ENCODE assay signal across 6 cellular contexts in the genomic region with DNA sequence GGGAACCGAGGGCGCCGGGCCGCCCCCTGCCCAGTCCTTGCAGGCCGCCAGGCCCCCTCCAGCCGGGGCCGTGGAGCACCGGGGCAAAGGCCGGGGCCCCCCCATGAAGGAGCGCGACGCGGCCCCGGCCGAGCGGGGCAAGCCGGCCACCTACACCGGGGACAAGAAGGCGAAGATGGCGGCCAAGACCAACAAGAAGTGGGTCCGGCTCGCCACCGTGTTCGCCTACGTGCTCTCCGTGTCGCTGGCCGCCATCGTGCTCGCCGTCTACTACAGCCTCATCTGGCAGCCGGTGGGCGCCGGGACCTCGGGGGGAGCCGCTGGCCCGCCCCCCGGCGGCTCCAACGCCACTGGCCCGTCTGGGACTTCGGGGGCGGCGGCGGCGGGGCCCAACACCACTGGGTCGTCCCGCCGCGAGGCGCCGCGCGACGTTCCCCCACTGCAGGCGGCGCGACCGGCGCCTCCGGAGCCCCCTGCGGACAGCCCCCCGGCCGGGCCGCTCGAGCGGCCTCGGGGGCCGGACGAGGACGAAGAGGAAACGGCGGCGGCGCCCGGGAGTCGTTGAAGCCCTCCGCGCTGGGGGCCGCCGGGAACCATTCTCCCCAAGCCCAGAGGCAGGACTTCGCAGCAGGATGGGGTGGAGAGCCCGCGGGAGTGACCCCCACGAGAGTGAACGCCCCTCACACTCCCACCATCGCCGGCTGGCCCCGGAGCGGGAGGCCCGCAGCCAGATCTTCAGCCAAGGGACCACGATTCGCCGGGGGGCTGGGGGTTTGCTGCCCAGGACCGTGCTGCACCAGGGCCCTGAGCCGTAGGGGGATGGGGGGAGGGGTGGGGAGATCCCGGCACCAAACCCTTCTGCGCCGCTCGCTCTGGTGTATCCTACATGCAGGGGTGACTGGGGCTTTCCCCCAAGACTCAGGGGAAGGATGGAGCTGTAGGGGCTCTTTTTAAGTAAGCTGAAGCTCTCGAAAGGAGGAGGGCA. TPM values are rescaled to one million over a fixed set of nuclear protein-coding genes. Genes with fewer than 3 reads are reported as not detected.
A peak's percentile ranks its signal among the peaks of the same experiment; 100 is the strongest.
DNase-seq lines count a peak whose midpoint lies in the region; ATAC-seq, FAIRE-seq and TF ChIP-seq lines count a peak whose summit lies in the region.

No MANE protein-coding gene starts in this region.

- H2AFZ ChIP-seq in ACC112 (ENCODE audit: low read length, unreplicated experiment): peak overlapping the region; percentile 82

- no peaks in the 10 kb centered on the region for H3K27me3 ChIP-seq in ACC112 (ENCODE audit: insufficient read depth, low read length)

- no peak overlapping the region for H3K27ac Mint-ChIP-seq in activated CD4-positive, alpha-beta memory T cell treated with anti-CD3 and anti-CD28 coated beads for 36 hours

- no peaks in the 10 kb centered on the region for H3K27me3 Mint-ChIP-seq in activated CD4-positive, alpha-beta memory T cell treated with anti-CD3 and anti-CD28 coated beads for 36 hours

- H3K9me3 Mint-ChIP-seq in activated CD4-positive, alpha-beta memory T cell treated with anti-CD3 and anti-CD28 coated beads for 36 hours: no peaks in the 10 kb centered on the region

- peaks cover 21% of the 10 kb centered on the region for H3K79me2 ChIP-seq in ACC112 (ENCODE audit: control insufficient read depth, insufficient read depth, low read length, unreplicated experiment)

- peaks cover 40% of the 10 kb centered on the region for H3K4me1 ChIP-seq in ACC112 (ENCODE audit: control insufficient read depth, insufficient read depth, low read length, unreplicated experiment)
- peaks cover 0 to 10% of the 10 kb centered on the region in 2 donors for H3K4me1 ChIP-seq in kidney (ENCODE audit: control insufficient read depth in 1 of 2, insufficient read depth in 1 of 2, low read depth in 1 of 2, low read length in 2 of 2)

- peak overlapping the region; percentile 88 for H3K4me3 ChIP-seq in ACC112 (ENCODE audit: low read depth, low read length)
- H3K4me3 ChIP-seq in kidney (ENCODE audit: low read length in 2 of 2): peak overlapping the region; percentile 45 to 50

- no peak overlapping the region for H3K27ac ChIP-seq in ACC112 (ENCODE audit: low read depth, low read length)
- no peak overlapping the region for H3K27ac ChIP-seq in kidney (ENCODE audit: low read depth in 2 of 2, low read length in 2 of 2)

- H3K4me1 Mint-ChIP-seq in activated CD4-positive, alpha-beta memory T cell treated with anti-CD3 and anti-CD28 coated beads for 36 hours (ENCODE audit: low read depth): peaks cover 18% of the 10 kb centered on the region

- intact Hi-C loops in activated CD4-positive, alpha-beta memory T cell treated with anti-CD3 and anti-CD28 coated beads for 36 hours (cut with micrococcal nuclease): loop anchor here (1.0 to 5.0 kb wide), 3 partner anchors 16 to 42 kb away; a partner anchor contains a TSS
- intact Hi-C loops in kidney (cut with DNase I): no loop called here

- no peaks in the 10 kb centered on the region for H3K9me3 ChIP-seq in kidney (ENCODE audit: control insufficient read depth in 1 of 2, low read length in 2 of 2)

- CTCF ChIA-PET in activated CD4-positive, alpha-beta memory T cell treated with anti-CD3 and anti-CD28 coated beads for 36 hours (lab: Charles Lee): interaction anchor here (0.7 to 23.9 kb wide), 9 partner anchors 10 to 285 kb away, joined by 3 to 500 read pairs (median 32); a partner anchor contains a TSS

- no peak for FAIRE-seq in kidney (lab: Jason Lieb, UNC)

- no peak for TF ChIP-seq CTCF in kidney (IDR thresholded peaks at IDR 0.05; ENCODE audit: borderline replicate concordance, extremely low read depth, insufficient read depth)

- no peaks in the 10 kb centered on the region for H3K36me3 Mint-ChIP-seq in activated CD4-positive, alpha-beta memory T cell treated with anti-CD3 and anti-CD28 coated beads for 36 hours

- H3K4me3 Mint-ChIP-seq in activated CD4-positive, alpha-beta memory T cell treated with anti-CD3 and anti-CD28 coated beads for 36 hours: peak overlapping the region; percentile 65

- ATAC-seq in GM21737 (IDR thresholded peaks at IDR 0.05; ENCODE audit: unreplicated experiment): peak; percentile 10

- H3K9ac ChIP-seq in kidney (ENCODE audit: low read length in 2 of 2): peak overlapping the region; percentile 16 to 41

- POLR2A ChIA-PET in activated CD4-positive, alpha-beta memory T cell treated with anti-CD3 and anti-CD28 coated beads for 36 hours (lab: Charles Lee): interaction anchor here (0.9 to 2.8 kb wide), 2 partner anchors 17 to 68 kb away, joined by 3 to 13 read pairs; a partner anchor contains a TSS

- H3K36me3 ChIP-seq in ACC112 (ENCODE audit: insufficient read depth, low read length) (0 out of 2 replicates have a peak, but pooled peaks cover 6% of the 10 kb centered on the region), kidney (ENCODE audit: control insufficient read depth in 1 of 2, insufficient read depth in 2 of 2, low read length in 2 of 2) (no peaks in the 10 kb centered on the region)

- peak; percentile 35 for DNase-seq in activated CD4-positive, alpha-beta memory T cell treated with anti-CD3 and anti-CD28 coated beads for 36 hours
- DNase-seq in kidney (peak; percentile 85), pons (ENCODE audit: low spot score) (no peak), NCI-H2081 (lab: John Stamatoyannopoulos, UW) (no peak)

RNA-seq across cellular contexts. Expression of a gene that starts 0.8 kb away (rescaled TPM):
- total RNA-seq in activated CD4-positive, alpha-beta memory T cell treated with anti-CD3 and anti-CD28 coated beads for 36 hours: 1 to 10 TPM; 6.7 to 7.4 TPM
- 21.6 TPM for total RNA-seq in kidney
- 14.7 TPM for polyA plus RNA-seq in kidney (ENCODE audit: insufficient read depth, low read depth, low replicate concordance)

RNA-seq across cellular contexts. Expression of a gene that starts 16.5 kb away (rescaled TPM):
- 1 to 10 TPM in 1 of 2 experiments, under 1 TPM in 1; 0.53 to 1.6 TPM for total RNA-seq in activated CD4-positive, alpha-beta memory T cell treated with anti-CD3 and anti-CD28 coated beads for 36 hours
- 60.0 TPM for total RNA-seq in kidney
- polyA plus RNA-seq in kidney (ENCODE audit: insufficient read depth, low read depth, low replicate concordance): 4.7 TPM

RNA-seq across cellular contexts. Expression of a gene that starts 16.5 kb away (rescaled TPM):
- 10 to 100 TPM; 65.3 to 70.7 TPM for total RNA-seq in activated CD4-positive, alpha-beta memory T cell treated with anti-CD3 and anti-CD28 coated beads for 36 hours
- 37.2 TPM for total RNA-seq in kidney
- polyA plus RNA-seq in kidney (ENCODE audit: insufficient read depth, low read depth, low replicate concordance): 4.4 TPM

RNA-seq across cellular contexts. Expression of a gene that starts 26.6 kb away (rescaled TPM):
- not detected for total RNA-seq in activated CD4-positive, alpha-beta memory T cell treated with anti-CD3 and anti-CD28 coated beads for 36 hours
- not detected for total RNA-seq in kidney
- not detected for polyA plus RNA-seq in kidney (ENCODE audit: insufficient read depth, low read depth, low replicate concordance)

RNA-seq across cellular contexts. Expression of a gene that starts 33.8 kb away (rescaled TPM):
- under 1 TPM; 0.02 to 0.05 TPM for total RNA-seq in activated CD4-positive, alpha-beta memory T cell treated with anti-CD3 and anti-CD28 coated beads for 36 hours
- total RNA-seq in kidney: 0.69 TPM
- polyA plus RNA-seq in kidney (ENCODE audit: insufficient read depth, low read depth, low replicate concordance): 0.04 TPM

Comparison
In these comparisons a context has a peak if more than half of its experiments do, and no peak if none do; other contexts are left out.
1. DNase-seq: peak in activated CD4-positive, alpha-beta memory T cell treated with anti-CD3 and anti-CD28 coated beads for 36 hours (single experiment) and kidney (single experiment); none in pons (single experiment) and NCI-H2081 (0 of 2).
2. RNA of a gene that starts 16.5 kb away (total RNA-seq): 60.0 TPM in kidney (single experiment); 0.53 to 1.6 TPM in activated CD4-positive, alpha-beta memory T cell treated with anti-CD3 and anti-CD28 coated beads for 36 hours; every median in the first group is over 10 times any median in the second.